8 cellular contexts compared by ENCODE assay signal in genomic region chr17:73166731-73167581, GRCh38. TPM values are rescaled to one million over a fixed set of nuclear protein-coding genes. Genes with fewer than 3 reads are reported as not detected.
DNase-seq lines count a peak whose midpoint lies in the region; ATAC-seq and TF ChIP-seq lines count a peak whose summit lies in the region.

No MANE protein-coding gene starts in this region.

- no peak overlapping the region for H3K9ac ChIP-seq in skeletal muscle satellite cell (ENCODE audit: low read depth, low read length)
- no peak overlapping the region for H3K9ac ChIP-seq in colonic mucosa (ENCODE audit: low read depth in 2 of 2, low read length in 2 of 2)

- H3K27ac Mint-ChIP-seq in chondrocyte (ENCODE audit: unreplicated experiment): no peak overlapping the region

- no peak for ATAC-seq in GM18519 (IDR thresholded peaks at IDR 0.05; ENCODE audit: low FRiP score, unreplicated experiment)

- TF ChIP-seq CTCF in left ventricle myocardium inferior (IDR thresholded peaks at IDR 0.05; ENCODE audit: borderline replicate concordance) (no peak), right atrium auricular region (IDR thresholded peaks at IDR 0.05) (no peak), chondrocyte (IDR thresholded peaks at IDR 0.05) (no peak), colonic mucosa (IDR thresholded peaks at IDR 0.05) (no peak)

- H3K9me3 ChIP-seq in left ventricle myocardium inferior (replicated peaks) (no peaks in the 10 kb centered on the region), right atrium auricular region (no peaks in the 10 kb centered on the region), skeletal muscle satellite cell (replicated peaks; ENCODE audit: low read length) (no peaks in the 10 kb centered on the region), colonic mucosa (no peaks in the 10 kb centered on the region)

- no peaks in the 10 kb centered on the region for H3K9me3 Mint-ChIP-seq in chondrocyte (ENCODE audit: low read depth)

- peaks cover 24% of the 10 kb centered on the region for H3K4me1 ChIP-seq in left ventricle myocardium inferior
- peaks cover 2 to 31% of the 10 kb centered on the region in 2 donors for H3K4me1 ChIP-seq in right atrium auricular region
- peaks cover 22% of the 10 kb centered on the region for H3K4me1 ChIP-seq in skeletal muscle satellite cell (ENCODE audit: control insufficient read depth, insufficient read depth, low read length)
- H3K4me1 ChIP-seq in colonic mucosa: no peaks in the 10 kb centered on the region

- H3K27me3 Mint-ChIP-seq in chondrocyte (ENCODE audit: low read depth): peaks cover 35% of the 10 kb centered on the region

- intact Hi-C loops in left ventricle myocardium inferior (cut with micrococcal nuclease) (no loop called here), colonic mucosa (cut with DNase I) (no loop called here)

- H3K4me3 ChIP-seq in left ventricle myocardium inferior: peak overlapping the region; percentile 67
- H3K4me3 ChIP-seq in right atrium auricular region: peak overlapping the region in 1 of 2 donors; percentile 56
- no peak overlapping the region for H3K4me3 ChIP-seq in Jurkat, Clone E6-1 (ENCODE audit: low read length)
- H3K4me3 ChIP-seq in skeletal muscle satellite cell (ENCODE audit: low read length): no peak overlapping the region
- no peak overlapping the region for H3K4me3 ChIP-seq in colonic mucosa

- peaks cover 20% of the 10 kb centered on the region for H3K4me1 Mint-ChIP-seq in chondrocyte (ENCODE audit: low read depth)

- H3K4me3 Mint-ChIP-seq in chondrocyte (ENCODE audit: unreplicated experiment): peak overlapping the region; percentile 80

- peak overlapping the region; percentile 85 for H3K4me2 ChIP-seq in skeletal muscle satellite cell (ENCODE audit: low read length)

- DNase-seq in left ventricle myocardium inferior: no peak
- no peak for DNase-seq in right atrium auricular region (ENCODE audit: low spot score)
- DNase-seq in Jurkat, Clone E6-1 (ENCODE audit: low read depth, low spot score): peak; percentile 32
- no peak for DNase-seq in chondrocyte (ENCODE audit: low spot score)
- DNase-seq in NCI-H345 (lab: John Stamatoyannopoulos, UW): no peak
- no peak for DNase-seq in colonic mucosa

- H3K27me3 ChIP-seq in left ventricle myocardium inferior (ENCODE audit: low read depth) (peaks cover 78% of the 10 kb centered on the region), right atrium auricular region (peaks cover 0 to 5% of the 10 kb centered on the region in 2 donors), skeletal muscle satellite cell (ENCODE audit: control insufficient read depth, insufficient read depth, low read length) (peaks cover 64% of the 10 kb centered on the region), colonic mucosa (peaks cover 49% of the 10 kb centered on the region)

- no peaks in the 10 kb centered on the region for H3K36me3 ChIP-seq in left ventricle myocardium inferior
- no peaks in the 10 kb centered on the region for H3K36me3 ChIP-seq in right atrium auricular region
- no peaks in the 10 kb centered on the region for H3K36me3 ChIP-seq in skeletal muscle satellite cell (ENCODE audit: insufficient read depth, low read length)
- no peaks in the 10 kb centered on the region for H3K36me3 ChIP-seq in colonic mucosa

- H3K27ac ChIP-seq in left ventricle myocardium inferior (replicated peaks) (no peak overlapping the region), right atrium auricular region (peak overlapping the region in 1 of 2 donors; percentile 35), colonic mucosa (no peak overlapping the region)

- no peaks in the 10 kb centered on the region for H3K36me3 Mint-ChIP-seq in chondrocyte (ENCODE audit: low read depth)

RNA-seq across cellular contexts. Expression of gene SSTR2, which starts 2.1 kb away (rescaled TPM):
- total RNA-seq in left ventricle myocardium inferior (0.69 TPM), right atrium auricular region (1 to 10 TPM in 1 of 2 donors, under 1 TPM in 1; 0.20 to 1.1 TPM), chondrocyte (0.82 to 1.5 TPM (median 1.5 TPM) in 3 replicates), colonic mucosa (under 1 TPM; 0.74 to 0.90 TPM)
- not detected for polyA plus RNA-seq in Jurkat, Clone E6-1 (2012; ENCODE audit: insufficient read depth, insufficient read length)
- under 0.01 TPM in 1 of 2 replicates, not detected in the other for total RNA-seq in skeletal muscle satellite cell (2012; rRNA removed)

RNA-seq across cellular contexts. Expression of gene COG1, which starts 25.9 kb away (rescaled TPM):
- total RNA-seq in left ventricle myocardium inferior: 44.7 TPM
- total RNA-seq in right atrium auricular region: 10 to 100 TPM; 17.3 to 21.3 TPM
- polyA plus RNA-seq in Jurkat, Clone E6-1 (2012; ENCODE audit: insufficient read depth, insufficient read length): 47.8 TPM
- total RNA-seq in chondrocyte: 45.1 to 54.7 TPM (median 48.9 TPM) in 3 replicates
- 11.7 and 20.5 TPM in 2 replicates for total RNA-seq in skeletal muscle satellite cell (2012; rRNA removed)
- 10 to 100 TPM; 41.0 to 41.2 TPM for total RNA-seq in colonic mucosa
